In the genomic region with DNA sequence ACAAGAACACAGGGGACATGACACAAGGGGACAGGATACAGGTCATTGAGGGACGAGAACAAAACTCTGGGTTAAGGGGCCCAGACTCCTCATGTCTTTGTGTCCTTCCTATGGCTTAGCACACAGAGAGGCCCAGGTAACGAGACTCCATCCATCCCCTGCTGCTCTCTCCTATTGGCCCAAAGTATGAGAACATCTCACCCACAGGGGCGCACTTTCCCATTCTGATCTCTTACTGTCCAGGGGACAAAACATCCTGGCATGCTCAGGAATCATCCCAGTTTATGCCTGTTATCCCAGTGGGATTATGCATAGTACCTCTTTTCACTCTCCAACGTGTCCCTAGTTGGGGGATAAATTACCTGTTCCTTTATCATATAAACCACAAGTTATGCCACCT, we compare ENCODE assay signal across 30 cellular contexts. TPM values are rescaled to one million over a fixed set of nuclear protein-coding genes. Genes with fewer than 3 reads are reported as not detected.
"Had no signal": no experiment of that assay in that cellular context is flagged by ENCODE, and none has a peak within 500 bp of the region (broad histone marks: within the 10 kb centered on the region; RNA-seq: fewer than 3 reads in every experiment).

No MANE protein-coding gene starts in this region.

- H3K27me3 ChIP-seq: Peyer's patch, SJSA1 had no signal

- H3K9me3 Mint-ChIP-seq: activated B cell treated with CpG ODN at 0.5 μM for 24 hours; activated CD4-positive, alpha-beta T cell treated with anti-CD3 and anti-CD28 coated beads, Interleukin-2, amount 10 ng/mL, durations not matched to agents 24 days and 14 days; activated T-cell treated with anti-CD3 and anti-CD28 coated beads, Interleukin-2, amount 50 U/mL, for 24 hours; activated T-helper 1 cell treated with anti-CD3 and anti-CD28 coated beads, Interleukin-12 subunit alpha, Interleukin-12 subunit beta, Interleukin-2, Interleukin-4 antibody, amounts not matched to agents 30 ng/mL and 10 ng/mL and 1 ng/mL, durations not matched to agents 14 hours and 24 hours and 36 hours; T-helper 1 cell treated with Interleukin-12 subunit alpha and Interleukin-12 subunit beta and Interleukin-4 antibody, amounts not matched to agents 30 μg/mL and 1 μg/mL, for 36 hours had no signal

- H3K27me3 Mint-ChIP-seq: activated naive CD8-positive, alpha-beta T cell had no signal

- DNase-seq: activated B cell treated with CpG ODN at 0.5 μM for 24 hours; activated CD4-positive, alpha-beta T cell treated with anti-CD3 and anti-CD28 coated beads for 1 hour; activated CD4-positive, alpha-beta T cell treated with anti-CD3 and anti-CD28 coated beads, Interleukin-2, amount 50 U/mL, for 48 hours; activated CD8-positive, alpha-beta memory T cell treated with anti-CD3 and anti-CD28 coated beads, Interleukin-2, amount 10 ng/mL, durations not matched to agents 7 days and 5 days; activated effector memory CD4-positive, alpha-beta T cell treated with Interleukin-2 at 50 U/mL for 16 hours; activated naive CD4-positive, alpha-beta T cell treated with Interleukin-2 at 50 U/mL for 16 hours; activated T-cell treated with anti-CD3 and anti-CD28 coated beads, Interleukin-2, amount 50 U/mL, for 24 hours; amygdala; KG1; NCI-H1048; NCI-H146; NCI-H1930; NCI-H2107; NCI-H2171 treated with DMSO at 0.1 percent for 48 hours; NCI-H226; NCI-H526; NCI-H774; NK-92 treated with Interleukin-12 subunit alpha and Interleukin-12 subunit beta, amount 100 ng/mL, for 24 hours; OCI-M1; Peyer's patch; SHP77 had no signal

- H3K4me1 Mint-ChIP-seq: activated B cell treated with CpG ODN at 0.5 μM for 24 hours; activated CD4-positive, alpha-beta T cell treated with anti-CD3 and anti-CD28 coated beads, Interleukin-2, amount 10 ng/mL, durations not matched to agents 24 days and 14 days; activated CD8-positive, alpha-beta memory T cell treated with anti-CD3 and anti-CD28 coated beads, Interleukin-2, amount 10 ng/mL, durations not matched to agents 7 days and 5 days; brain had no signal

- H3K27ac Mint-ChIP-seq: activated B cell treated with CpG ODN at 0.5 μM for 24 hours; activated CD4-positive, alpha-beta T cell treated with anti-CD3 and anti-CD28 coated beads, Interleukin-2, amount 10 ng/mL, durations not matched to agents 24 days and 14 days; activated CD8-positive, alpha-beta memory T cell treated with anti-CD3 and anti-CD28 coated beads, Interleukin-2, amount 10 ng/mL, durations not matched to agents 7 days and 5 days; activated naive CD8-positive, alpha-beta T cell; activated T-cell treated with anti-CD3 and anti-CD28 coated beads, Interleukin-2, amount 50 U/mL, for 24 hours; activated T-helper 1 cell treated with anti-CD3 and anti-CD28 coated beads, Interleukin-12 subunit alpha, Interleukin-12 subunit beta, Interleukin-2, Interleukin-4 antibody, amounts not matched to agents 30 ng/mL and 10 ng/mL and 1 ng/mL, durations not matched to agents 14 hours and 24 hours and 36 hours; brain; T-helper 1 cell treated with Interleukin-12 subunit alpha and Interleukin-12 subunit beta and Interleukin-4 antibody, amounts not matched to agents 30 μg/mL and 1 μg/mL, for 36 hours had no signal

- H3K4me1 ChIP-seq: Peyer's patch, SJSA1 had no signal

- H3K36me3 ChIP-seq: Peyer's patch, SJSA1 had no signal

- H3K9me3 ChIP-seq: Peyer's patch, SJSA1 had no signal

- H3K4me3 Mint-ChIP-seq: activated B cell treated with CpG ODN at 0.5 μM for 24 hours; activated CD4-positive, alpha-beta T cell treated with anti-CD3 and anti-CD28 coated beads, Interleukin-2, amount 10 ng/mL, durations not matched to agents 24 days and 14 days; activated CD8-positive, alpha-beta memory T cell treated with anti-CD3 and anti-CD28 coated beads, Interleukin-2, amount 10 ng/mL, durations not matched to agents 7 days and 5 days; activated naive CD8-positive, alpha-beta T cell; activated T-cell treated with anti-CD3 and anti-CD28 coated beads, Interleukin-2, amount 50 U/mL, for 24 hours; activated T-helper 1 cell treated with anti-CD3 and anti-CD28 coated beads, Interleukin-12 subunit alpha, Interleukin-12 subunit beta, Interleukin-2, Interleukin-4 antibody, amounts not matched to agents 30 ng/mL and 10 ng/mL and 1 ng/mL, durations not matched to agents 14 hours and 24 hours and 36 hours; brain; T-helper 1 cell treated with Interleukin-12 subunit alpha and Interleukin-12 subunit beta and Interleukin-4 antibody, amounts not matched to agents 30 μg/mL and 1 μg/mL, for 36 hours had no signal

- ATAC-seq: activated CD8-positive, alpha-beta memory T cell treated with anti-CD3 and anti-CD28 coated beads, Interleukin-2, amount 10 ng/mL, durations not matched to agents 7 days and 5 days had no signal

- H3K27ac ChIP-seq: Peyer's patch, SJSA1 had no signal

- FAIRE-seq: astrocyte had no signal

- H3K36me3 Mint-ChIP-seq: activated CD8-positive, alpha-beta memory T cell treated with anti-CD3 and anti-CD28 coated beads, Interleukin-2, amount 10 ng/mL, durations not matched to agents 7 days and 5 days; activated naive CD8-positive, alpha-beta T cell; brain had no signal

- H3K4me3 ChIP-seq: Peyer's patch, SJSA1 had no signal

RNA-seq across cellular contexts. Expression of a gene that starts 19.2 kb away (rescaled TPM):
- total RNA-seq: activated B cell treated with CpG ODN at 0.5 μM for 24 hours; activated CD4-positive, alpha-beta T cell treated with anti-CD3 and anti-CD28 coated beads, Interleukin-2, amount 10 ng/mL, durations not matched to agents 24 days and 14 days; activated CD8-positive, alpha-beta memory T cell treated with anti-CD3 and anti-CD28 coated beads, Interleukin-2, amount 10 ng/mL, durations not matched to agents 7 days and 5 days; activated T-helper 1 cell treated with anti-CD3 and anti-CD28 coated beads, Interleukin-12 subunit alpha, Interleukin-12 subunit beta, Interleukin-2, Interleukin-4 antibody, amounts not matched to agents 30 ng/mL and 10 ng/mL and 1 ng/mL, durations not matched to agents 14 hours and 24 hours and 36 hours; astrocyte; LHCN-M2; M059J; Peyer's patch; SJSA1 had no signal
